25 cellular contexts compared by ENCODE assay signal in the genomic region with DNA sequence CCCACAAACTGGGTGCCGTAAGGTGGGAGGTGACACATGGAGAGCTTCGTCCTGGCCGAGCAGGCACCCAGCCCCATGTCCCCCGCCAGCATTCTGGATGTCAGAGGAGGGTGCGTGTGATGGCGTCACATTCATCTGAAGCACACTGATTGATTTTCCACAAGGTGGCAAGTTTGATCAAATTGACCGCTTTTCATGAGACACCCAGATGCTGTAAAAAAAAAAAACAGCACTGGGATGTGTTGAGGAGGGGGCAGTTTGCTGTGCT. TPM values are rescaled to one million over a fixed set of nuclear protein-coding genes. Genes with fewer than 3 reads are reported as not detected.
DNase-seq lines count a peak whose midpoint lies in the region; ATAC-seq and TF ChIP-seq lines count a peak whose summit lies in the region.
"Had no signal": no experiment of that assay in that cellular context is flagged by ENCODE, and none has a peak within 500 bp of the region (broad histone marks: within the 10 kb centered on the region; RNA-seq: fewer than 3 reads in every experiment).

No MANE protein-coding gene starts in this region.

- peak overlapping the region; percentile 83 for H3K27ac Mint-ChIP-seq in activated T-cell treated with anti-CD3 and anti-CD28 coated beads, Interleukin-2, amount 50 U/mL, for 24 hours
- H3K27ac Mint-ChIP-seq in WTC11, result peak overlapping the region; percentile 46
- H3K27ac Mint-ChIP-seq in memory B cell, result peak overlapping the region; percentile 53
- peak overlapping the region in 3 of 7 donors; percentile 42 to 54 (median 48) for H3K27ac Mint-ChIP-seq in CD14-positive monocyte
- H3K27ac Mint-ChIP-seq: CD4-positive, CD25-positive, alpha-beta regulatory T cell had no signal

- H3K4me1 ChIP-seq in upper lobe of left lung (peaks cover 33 to 71% (median 60%) of the 10 kb centered on the region in 4 donors), suprapubic skin (peaks cover 48% of the 10 kb centered on the region)

- H3K36me3 ChIP-seq in upper lobe of left lung (peaks cover 0 to 14% (median 3%) of the 10 kb centered on the region in 4 donors), suprapubic skin (peaks cover 5% of the 10 kb centered on the region)
- H3K36me3 ChIP-seq: prostate gland had no signal

- H3K4me3 ChIP-seq in upper lobe of left lung, result no peak overlapping the region
- H3K4me3 ChIP-seq in suprapubic skin, result no peak overlapping the region
- H3K4me3 ChIP-seq: heart right ventricle, mucosa of descending colon, prostate gland had no signal

- intact Hi-C loops in CD14-positive monocyte (cut with micrococcal nuclease), result loop anchor here in 1 of 2 donors (5.0 kb wide), 1 partner anchor 35 kb away; no protein-coding TSS in a partner anchor

- H3K27me3 ChIP-seq in upper lobe of left lung (no peaks in the 10 kb centered on the region), suprapubic skin (no peaks in the 10 kb centered on the region)
- H3K27me3 ChIP-seq: heart right ventricle had no signal

- H3K9me3 ChIP-seq in upper lobe of left lung, result no peaks in the 10 kb centered on the region
- no peaks in the 10 kb centered on the region for H3K9me3 ChIP-seq in suprapubic skin
- H3K9me3 ChIP-seq: heart right ventricle, mucosa of descending colon, prostate gland had no signal

- 85 to 88% methylated on average over 7 of the region's 7 CpGs for WGBS in upper lobe of left lung, 2 donors
- WGBS in suprapubic skin, result 97% methylated on average over 7 of the region's 7 CpGs

- no peaks in the 10 kb centered on the region for H3K27me3 Mint-ChIP-seq in activated T-cell treated with anti-CD3 and anti-CD28 coated beads, Interleukin-2, amount 50 U/mL, for 24 hours
- H3K27me3 Mint-ChIP-seq in WTC11 (ENCODE audit: low read depth) (no peaks in the 10 kb centered on the region), memory B cell (no peaks in the 10 kb centered on the region), CD14-positive monocyte (ENCODE audit: low read depth in 3 of 3) (peaks cover 0 to 8% (median 6%) of the 10 kb centered on the region in 3 donors)
- H3K27me3 Mint-ChIP-seq: activated CD4-positive, alpha-beta T cell treated with anti-CD3 and anti-CD28 coated beads for 36 hours; CD4-positive, CD25-positive, alpha-beta regulatory T cell had no signal

- no peak for DNase-seq in activated T-cell treated with anti-CD3 and anti-CD28 coated beads, Interleukin-2, amount 50 U/mL, for 24 hours
- no peak for DNase-seq in activated T-cell treated with anti-CD3 and anti-CD28 coated beads, Interleukin-2, amount 50 U/mL, for 1 hour
- no peak for DNase-seq in WTC11 (ENCODE audit: low spot score)
- no peak for DNase-seq in memory B cell (ENCODE audit: low spot score in 2 of 2)
- no peak for DNase-seq in upper lobe of left lung
- DNase-seq in CD14-positive monocyte (ENCODE audit: low spot score), result no peak
- no peak for DNase-seq in midbrain (lab: John Stamatoyannopoulos, UW)
- DNase-seq in suprapubic skin (ENCODE audit: low spot score in 2 of 2), result no peak
- DNase-seq: activated CD4-positive, alpha-beta T cell treated with anti-CD3 and anti-CD28 coated beads for 36 hours; amniotic stem cell; CD4-positive, CD25-positive, alpha-beta regulatory T cell; dermis blood vessel endothelial cell; H9; heart right ventricle; mucosa of descending colon; NCI-H1417; NCI-H2107; NCI-H446 treated with DMSO at 0.1 percent for 48 hours; OCI-M1; SHP77; stimulated activated CD4-positive, alpha-beta T cell treated with anti-CD3 and anti-CD28 coated beads, Interleukin-1b, Interleukin-23, amount 100 ng/mL, for 48 hours; stimulated activated naive CD4-positive, alpha-beta T cell had no signal

- H3K36me3 Mint-ChIP-seq in activated T-cell treated with anti-CD3 and anti-CD28 coated beads, Interleukin-2, amount 50 U/mL, for 24 hours (ENCODE audit: low read depth), result peaks cover 48% of the 10 kb centered on the region
- H3K36me3 Mint-ChIP-seq in WTC11 (peaks cover 4% of the 10 kb centered on the region), memory B cell (peaks cover 4% of the 10 kb centered on the region), CD14-positive monocyte (peaks cover 10 to 38% of the 10 kb centered on the region in 2 donors)

- CTCF ChIA-PET in WTC11 (lab: Charles Lee), result interaction anchor here (1.0 to 1.6 kb wide), 3 partner anchors 35 to 126 kb away, joined by 3 read pairs; no protein-coding TSS in a partner anchor

- TF ChIP-seq POLR2A in upper lobe of left lung (IDR thresholded peaks at IDR 0.05) (no peak), suprapubic skin (IDR thresholded peaks at IDR 0.05) (no peak)

- POLR2A ChIA-PET in WTC11 (lab: Charles Lee), result no interaction called here

- peaks cover 36% of the 10 kb centered on the region for H3K4me1 Mint-ChIP-seq in activated T-cell treated with anti-CD3 and anti-CD28 coated beads, Interleukin-2, amount 50 U/mL, for 24 hours (ENCODE audit: low read depth)
- H3K4me1 Mint-ChIP-seq in WTC11, result peaks cover 57% of the 10 kb centered on the region
- peaks cover 24% of the 10 kb centered on the region for H3K4me1 Mint-ChIP-seq in memory B cell
- H3K4me1 Mint-ChIP-seq in CD14-positive monocyte, result peaks cover 27% of the 10 kb centered on the region

- no peak for TF ChIP-seq CTCF in WTC11 (IDR thresholded peaks at IDR 0.05)
- no peak for TF ChIP-seq CTCF in upper lobe of left lung (IDR thresholded peaks at IDR 0.05)
- TF ChIP-seq CTCF in CD14-positive monocyte (IDR thresholded peaks at IDR 0.05), result no peak
- no peak for TF ChIP-seq CTCF in suprapubic skin (IDR thresholded peaks at IDR 0.05)

- H3K4me3 Mint-ChIP-seq in activated T-cell treated with anti-CD3 and anti-CD28 coated beads, Interleukin-2, amount 50 U/mL, for 24 hours, result no peak overlapping the region
- H3K4me3 Mint-ChIP-seq in WTC11 (no peak overlapping the region), memory B cell (no peak overlapping the region), CD14-positive monocyte (no peak overlapping the region)
- H3K4me3 Mint-ChIP-seq: activated CD4-positive, alpha-beta T cell treated with anti-CD3 and anti-CD28 coated beads for 36 hours; H9 had no signal

- ATAC-seq in WTC11, result no peak
- ATAC-seq in memory B cell (ENCODE audit: low read depth), result no peak
- ATAC-seq in upper lobe of left lung (ENCODE audit: low FRiP score in 2 of 2), result no peak
- ATAC-seq: activated CD4-positive, alpha-beta T cell treated with anti-CD3 and anti-CD28 coated beads for 36 hours; heart right ventricle; mucosa of descending colon had no signal

- H3K9me3 Mint-ChIP-seq in activated T-cell treated with anti-CD3 and anti-CD28 coated beads, Interleukin-2, amount 50 U/mL, for 24 hours, result no peaks in the 10 kb centered on the region
- no peaks in the 10 kb centered on the region for H3K9me3 Mint-ChIP-seq in WTC11
- no peaks in the 10 kb centered on the region for H3K9me3 Mint-ChIP-seq in memory B cell
- H3K9me3 Mint-ChIP-seq in CD14-positive monocyte, result no peaks in the 10 kb centered on the region
- H3K9me3 Mint-ChIP-seq: CD4-positive, CD25-positive, alpha-beta regulatory T cell; H9 had no signal

- no peak for TF ChIP-seq EP300 in upper lobe of left lung (IDR thresholded peaks at IDR 0.05)
- no peak for TF ChIP-seq EP300 in suprapubic skin (IDR thresholded peaks at IDR 0.05)

- H3K27ac ChIP-seq in upper lobe of left lung (peak overlapping the region; percentile 27 to 66 (median 52)), suprapubic skin (no peak overlapping the region)

TF ChIP-seq in WTC11, 78 proteins besides CTCF, POLR2A, EP300 and RAD21:
- TF ChIP-seq PRDM15 (CRISPR knock-in tag; IDR thresholded peaks at IDR 0.05) (0 out of 2 replicates have a peak, but pooled peaks have one; percentile 18), ZNF416 (CRISPR knock-in tag; IDR thresholded peaks at IDR 0.05) (no peak)

RNA-seq across cellular contexts. Expression of gene SLC25A29, which starts 24.2 kb away (rescaled TPM):
- 179 to 185 TPM (median 181 TPM) in 3 replicates for total RNA-seq in WTC11 (2021)
- 100 to 1,000 TPM in 2 of 6 donors, 10 to 100 TPM in 4; 81.5 to 275 (median 96.6) TPM for total RNA-seq in upper lobe of left lung
- 10 to 100 TPM; 16.9 to 33.3 TPM for polyA plus RNA-seq in CD14-positive monocyte
- total RNA-seq in suprapubic skin, result 100 to 1,000 TPM in 3 of 4 donors, 10 to 100 TPM in 1; 88.1 to 254 (median 120) TPM

RNA-seq across cellular contexts. Expression of gene SLC25A47, which starts 41.1 kb away (rescaled TPM):
- total RNA-seq in WTC11 (2021) (not detected in 3 replicates), upper lobe of left lung (not detected), suprapubic skin (1 to 10 TPM in 1 of 4 donors, under 1 TPM in 1, not detected in 2; 0.30 to 1.4 TPM)
- not detected for polyA plus RNA-seq in CD14-positive monocyte
- total RNA-seq: A673; activated CD4-positive, alpha-beta T cell treated with anti-CD3 and anti-CD28 coated beads for 36 hours; CD4-positive, CD25-positive, alpha-beta regulatory T cell; dermis blood vessel endothelial cell; heart right ventricle; M059J had no signal
- polyA plus RNA-seq: CD4-positive, CD25-positive, alpha-beta regulatory T cell; heart right ventricle had no signal

RNA-seq across cellular contexts. Expression of gene YY1, which starts 43.1 kb away (rescaled TPM):
- 78.8 to 83.1 TPM (median 81.9 TPM) in 3 replicates for total RNA-seq in WTC11 (2021)
- total RNA-seq in upper lobe of left lung, result 10 to 100 TPM; 35.6 to 70.4 (median 52.4) TPM
- polyA plus RNA-seq in CD14-positive monocyte, result 10 to 100 TPM; 13.3 to 15.7 TPM
- 10 to 100 TPM; 42.1 to 56.3 (median 48.9) TPM for total RNA-seq in suprapubic skin
